Comparison of ENCODE assay signal across 8 cellular contexts in genomic region chr1:120176092-120176855, GRCh38. TPM values are rescaled to one million over a fixed set of nuclear protein-coding genes. Genes with fewer than 3 reads are reported as not detected.
DNase-seq lines count a peak whose midpoint lies in the region; ATAC-seq and TF ChIP-seq lines count a peak whose summit lies in the region.

SEC22B (minus strand) TSS chr1:120176520; CDS start chr1:120176381, 139 bp downstream.

- peak within 1 kb of the TSS; percentile 99 for H3K27ac Mint-ChIP-seq in T-helper 17 cell

- H3K4me1 ChIP-seq in right atrium auricular region (peaks cover 0 to 14% of the 10 kb centered on the region in 2 donors), psoas muscle (no peaks in the 10 kb centered on the region), urinary bladder (ENCODE audit: insufficient read depth) (no peaks in the 10 kb centered on the region)

- peak within 1 kb of the TSS; percentile 99 for H3K4me3 Mint-ChIP-seq in T-helper 17 cell

- DNase-seq in NCI-H187 (lab: John Stamatoyannopoulos, UW) (peak; percentile 87 to 95), T-helper 17 cell (peak; percentile 69 to 81 (median 80)), amygdala (lab: John Stamatoyannopoulos, UW) (peak in 55 of 56 donors; percentile 49 to 93 (median 82)), right atrium auricular region (ENCODE audit: low spot score) (peak; percentile 95), psoas muscle (peak; percentile 88 to 92)

- H3K4me1 Mint-ChIP-seq in T-helper 17 cell = peaks cover 11% of the 10 kb centered on the region

- intact Hi-C loops in psoas muscle (cut with DNase I) = no loop called here

- ATAC-seq in GM18502 (IDR thresholded peaks at IDR 0.05; ENCODE audit: poor library complexity, unreplicated experiment) (peak; percentile 97), HG02943 (IDR thresholded peaks at IDR 0.05; ENCODE audit: low read depth, unreplicated experiment) (peak; percentile 99), T-helper 17 cell (peak; percentile 99), psoas muscle (peak; percentile 94 to 96 (median 96))

- TF ChIP-seq CTCF in right atrium auricular region (IDR thresholded peaks at IDR 0.05) = no peak
- no peak for TF ChIP-seq CTCF in psoas muscle (IDR thresholded peaks at IDR 0.05)

- 1 to 3% (median 2%) methylated on average over 39 of the region's 39 CpGs for WGBS in psoas muscle, 3 donors
- 3% methylated on average over 39 of the region's 39 CpGs for WGBS in urinary bladder

- H3K27ac ChIP-seq in right atrium auricular region = peak within 1 kb of the TSS; percentile 85 to 96
- peak within 1 kb of the TSS; percentile 96 for H3K27ac ChIP-seq in psoas muscle
- peak within 1 kb of the TSS; percentile 80 for H3K27ac ChIP-seq in urinary bladder (ENCODE audit: low read depth)

- H3K36me3 ChIP-seq in right atrium auricular region = no peaks in the 10 kb centered on the region
- H3K36me3 ChIP-seq in psoas muscle (ENCODE audit: insufficient read depth in 1 of 2, low read depth in 1 of 2) = no peaks in the 10 kb centered on the region
- H3K36me3 ChIP-seq in urinary bladder (ENCODE audit: insufficient read depth) = no peaks in the 10 kb centered on the region

- H3K4me3 ChIP-seq in right atrium auricular region = peak within 1 kb of the TSS; percentile 79 to 92
- peak within 1 kb of the TSS; percentile 88 for H3K4me3 ChIP-seq in psoas muscle
- H3K4me3 ChIP-seq in urinary bladder (ENCODE audit: low read depth, low read length) = peak within 1 kb of the TSS; percentile 90

- H3K27me3 Mint-ChIP-seq in T-helper 17 cell = no peaks in the 10 kb centered on the region

- peaks cover 5% of the 10 kb centered on the region for H3K36me3 Mint-ChIP-seq in T-helper 17 cell (ENCODE audit: low read depth)

- H3K27me3 ChIP-seq in right atrium auricular region (no peaks in the 10 kb centered on the region), psoas muscle (ENCODE audit: insufficient read depth in 3 of 3, low read length in 2 of 3) (no peaks in the 10 kb centered on the region)

- no peaks in the 10 kb centered on the region for H3K9me3 ChIP-seq in T-helper 17 cell (ENCODE audit: control insufficient read depth, low read length, poor library complexity, severe bottlenecking)
- no peaks in the 10 kb centered on the region for H3K9me3 ChIP-seq in right atrium auricular region
- no peaks in the 10 kb centered on the region for H3K9me3 ChIP-seq in psoas muscle

RNA-seq across cellular contexts. Expression of gene SEC22B, which starts in this region (rescaled TPM):
- 10 to 100 TPM; 24.2 to 28.4 TPM for total RNA-seq in T-helper 17 cell
- total RNA-seq in right atrium auricular region = 10 to 100 TPM; 11.9 to 16.8 TPM
- total RNA-seq in psoas muscle = 10 to 100 TPM; 14.7 to 24.4 (median 24.1) TPM
- polyA plus RNA-seq in psoas muscle = 10 to 100 TPM; 14.2 to 26.9 (median 20.6) TPM
- 81.6 TPM for total RNA-seq in urinary bladder
- polyA plus RNA-seq in urinary bladder = 18.8 TPM

Comparison
In these comparisons a context has a peak if more than half of its experiments do, and no peak if none do; other contexts are left out.
1. Peak in every context shown above with its lines: DNase-seq, ATAC-seq, H3K4me3 ChIP-seq and H3K27ac ChIP-seq.